1 cellular context compared by ENCODE assay signal in genomic region chr21:33229776-33230517, GRCh38.
TF ChIP-seq lines count a peak whose summit lies in the region.

Gene IFNAR2 (plus strand): TSS chr21:33229938. CDS start chr21:33241923, 11,985 bp downstream.

TF ChIP-seq in GM12878, 131 proteins besides CTCF, POLR2A, EP300 and RAD21 (continued from another document):
- TF ChIP-seq REST (IDR thresholded peaks at IDR 0.05; ENCODE audit: low read depth, low read length) (no peak), FOS (IDR thresholded peaks at IDR 0.05; ENCODE audit: borderline replicate concordance, extremely low read depth, insufficient read length) (no peak), SREBF1 (IDR thresholded peaks at IDR 0.05; ENCODE audit: low read length) (no peak), SIN3A (IDR thresholded peaks at IDR 0.05; ENCODE audit: low read depth, low read length) (no peak), USF1 (IDR thresholded peaks at IDR 0.05; ENCODE audit: borderline replicate concordance, extremely low read length, insufficient read depth, low read depth, low read length) (no peak), TAF1 (IDR thresholded peaks at IDR 0.05; ENCODE audit: borderline replicate concordance, low read depth, low read length) (peak; percentile 73; the same call in 1 of the 2 replicates), NR2C2 (IDR thresholded peaks at IDR 0.05; ENCODE audit: borderline replicate concordance, control insufficient read depth, insufficient read length, low read depth) (no peak), SUPT20H (IDR thresholded peaks at IDR 0.05; ENCODE audit: borderline replicate concordance, control insufficient read depth, low read depth, low read length) (no peak), ZNF687 (IDR thresholded peaks at IDR 0.05) (peak; percentile 42; the same call in 1 of the 2 replicates), PAX5 (IDR thresholded peaks at IDR 0.05; ENCODE audit: borderline replicate concordance, low read depth, low read length) (peak; percentile 21; the same call in 1 of the 2 replicates), BACH1 (IDR thresholded peaks at IDR 0.05; ENCODE audit: borderline replicate concordance) (no peak), KDM1A (IDR thresholded peaks at IDR 0.05; ENCODE audit: borderline replicate concordance) (no peak), DPF2 (IDR thresholded peaks at IDR 0.05) (peak; percentile 46; the same call in 1 of the 2 replicates), YBX1 (IDR thresholded peaks at IDR 0.05) (no peak), SPI1 (IDR thresholded peaks at IDR 0.05; ENCODE audit: borderline replicate concordance, insufficient read depth, low read depth, low read length) (no peak), EGR1 (IDR thresholded peaks at IDR 0.05; ENCODE audit: borderline replicate concordance in 1 of 2, low read depth in 2 of 2, low read length in 2 of 2) (peak in 1 of 2 experiments; percentile 95; a peak in 2 of 3 replicates), CBX5 (IDR thresholded peaks at IDR 0.05; ENCODE audit: low read depth) (no peak), TBL1XR1 (IDR thresholded peaks at IDR 0.05; ENCODE audit: low read depth, low read length) (no peak), MEF2A (IDR thresholded peaks at IDR 0.05; ENCODE audit: insufficient read depth, low read depth, low read length) (no peak), NKRF (conservative IDR thresholded peaks at IDR 0.05) (peak; percentile 65), JUND (IDR thresholded peaks at IDR 0.05; ENCODE audit: low read depth, low read length) (no peak), RB1 (IDR thresholded peaks at IDR 0.05; ENCODE audit: borderline replicate concordance) (peak; percentile 72), PRDM15 (CRISPR knock-in tag; IDR thresholded peaks at IDR 0.05) (no peak), SP1 (IDR thresholded peaks at IDR 0.05; ENCODE audit: low read depth, low read length) (no peak), IKZF2 (IDR thresholded peaks at IDR 0.05) (0 out of 4 replicates have a peak, but pooled peaks have one; percentile 11 to 53), FOXM1 (IDR thresholded peaks at IDR 0.05; ENCODE audit: low read depth, low read length) (no peak), EED (IDR thresholded peaks at IDR 0.05; ENCODE audit: low read depth) (peak; percentile 21; the same call in 1 of the 2 replicates), IKZF1 (conservative IDR thresholded peaks at IDR 0.05) (peak; percentile 76), RELA (IDR thresholded peaks at IDR 0.05; ENCODE audit: borderline replicate concordance, partially characterized antibody) (no peak), CBX3 (IDR thresholded peaks at IDR 0.05; ENCODE audit: borderline replicate concordance, low read depth) (no peak), YY1 (IDR thresholded peaks at IDR 0.05; ENCODE audit: low read depth, low read length) (0 out of 2 replicates have a peak, but pooled peaks have one; percentile 21), ZSCAN29 (IDR thresholded peaks at IDR 0.05) (no peak), POU2F2 (IDR thresholded peaks at IDR 0.05; ENCODE audit: borderline replicate concordance, low read depth, low read length) (no peak), ZBTB11 (CRISPR knock-in tag; IDR thresholded peaks at IDR 0.05) (no peak), HDAC6 (IDR thresholded peaks at IDR 0.05; ENCODE audit: unreplicated experiment) (peak; percentile 59), LARP7 (IDR thresholded peaks at IDR 0.05) (peak; percentile 86)
TF ChIP-seq in GM12878: peak in this region for 20.
